Comparison of ENCODE assay signal across 1 cellular context in the genomic region with DNA sequence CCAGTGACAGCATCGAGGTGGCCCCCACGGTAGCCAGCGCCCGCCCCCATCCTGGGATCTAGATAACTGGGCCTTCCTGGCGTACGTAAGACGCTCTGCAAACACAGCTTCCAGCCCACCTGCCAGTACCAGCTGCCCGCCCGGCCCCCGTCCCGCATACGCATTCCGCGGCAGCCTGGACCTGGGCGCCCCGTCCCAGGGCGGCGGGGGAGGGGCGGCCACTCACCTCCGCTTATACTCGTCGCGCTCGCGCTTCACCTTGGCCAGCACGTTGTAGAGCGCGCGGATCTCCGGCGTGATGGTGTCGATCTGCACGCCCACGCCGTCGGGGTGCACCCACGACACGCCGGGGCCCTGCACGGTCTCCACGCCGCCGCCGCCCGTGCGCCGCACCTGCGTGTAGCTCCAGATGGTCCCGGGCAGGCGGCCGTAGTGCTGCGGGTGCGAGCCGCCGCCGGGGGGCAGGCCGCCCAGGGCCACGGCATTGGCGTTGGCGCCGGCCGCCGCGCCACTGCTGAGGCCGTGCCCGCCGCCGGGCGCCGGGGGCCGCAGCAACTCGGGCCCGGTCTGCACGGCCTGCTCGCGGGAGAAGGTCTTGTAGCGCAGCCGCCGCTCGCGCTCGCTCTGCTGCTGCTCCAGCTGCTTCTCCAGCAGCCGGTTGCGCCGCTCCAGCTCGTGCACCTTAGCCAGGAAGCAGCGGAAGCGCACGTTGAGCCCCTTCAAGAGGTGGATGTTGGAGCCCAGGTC.
TF ChIP-seq lines count a peak whose summit lies in the region.

No MANE protein-coding gene starts in this region.

TF ChIP-seq in neural cell, 6 proteins besides CTCF, POLR2A, EP300 and RAD21 (continued from another document):
- TF ChIP-seq, protein P1, sequence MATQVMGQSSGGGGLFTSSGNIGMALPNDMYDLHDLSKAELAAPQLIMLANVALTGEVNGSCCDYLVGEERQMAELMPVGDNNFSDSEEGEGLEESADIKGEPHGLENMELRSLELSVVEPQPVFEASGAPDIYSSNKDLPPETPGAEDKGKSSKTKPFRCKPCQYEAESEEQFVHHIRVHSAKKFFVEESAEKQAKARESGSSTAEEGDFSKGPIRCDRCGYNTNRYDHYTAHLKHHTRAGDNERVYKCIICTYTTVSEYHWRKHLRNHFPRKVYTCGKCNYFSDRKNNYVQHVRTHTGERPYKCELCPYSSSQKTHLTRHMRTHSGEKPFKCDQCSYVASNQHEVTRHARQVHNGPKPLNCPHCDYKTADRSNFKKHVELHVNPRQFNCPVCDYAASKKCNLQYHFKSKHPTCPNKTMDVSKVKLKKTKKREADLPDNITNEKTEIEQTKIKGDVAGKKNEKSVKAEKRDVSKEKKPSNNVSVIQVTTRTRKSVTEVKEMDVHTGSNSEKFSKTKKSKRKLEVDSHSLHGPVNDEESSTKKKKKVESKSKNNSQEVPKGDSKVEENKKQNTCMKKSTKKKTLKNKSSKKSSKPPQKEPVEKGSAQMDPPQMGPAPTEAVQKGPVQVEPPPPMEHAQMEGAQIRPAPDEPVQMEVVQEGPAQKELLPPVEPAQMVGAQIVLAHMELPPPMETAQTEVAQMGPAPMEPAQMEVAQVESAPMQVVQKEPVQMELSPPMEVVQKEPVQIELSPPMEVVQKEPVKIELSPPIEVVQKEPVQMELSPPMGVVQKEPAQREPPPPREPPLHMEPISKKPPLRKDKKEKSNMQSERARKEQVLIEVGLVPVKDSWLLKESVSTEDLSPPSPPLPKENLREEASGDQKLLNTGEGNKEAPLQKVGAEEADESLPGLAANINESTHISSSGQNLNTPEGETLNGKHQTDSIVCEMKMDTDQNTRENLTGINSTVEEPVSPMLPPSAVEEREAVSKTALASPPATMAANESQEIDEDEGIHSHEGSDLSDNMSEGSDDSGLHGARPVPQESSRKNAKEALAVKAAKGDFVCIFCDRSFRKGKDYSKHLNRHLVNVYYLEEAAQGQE (IDR thresholded peaks at IDR 0.05; ENCODE audit: borderline replicate concordance): no peak
- TF ChIP-seq EZH2 (IDR thresholded peaks at IDR 0.05; ENCODE audit: borderline replicate concordance, insufficient read depth, low read length, poor library complexity, severe bottlenecking): no peak
